Comparison of ENCODE assay signal across 8 cellular contexts in genomic region chr15:80694624-80695098, GRCh38. TPM values are rescaled to one million over a fixed set of nuclear protein-coding genes. Genes with fewer than 3 reads are reported as not detected.
DNase-seq lines count a peak whose midpoint lies in the region; ATAC-seq and TF ChIP-seq lines count a peak whose summit lies in the region.

No MANE protein-coding gene starts in this region.

- H3K36me3 ChIP-seq in KMS-11 (ENCODE audit: insufficient read depth) = no peaks in the 10 kb centered on the region
- H3K36me3 ChIP-seq in osteoblast (ENCODE audit: insufficient read depth, low read length) = no peaks in the 10 kb centered on the region

- H3K27me3 ChIP-seq in KMS-11 (ENCODE audit: insufficient read depth, low read depth) (no peaks in the 10 kb centered on the region), osteoblast (ENCODE audit: insufficient read depth, low read length) (no peaks in the 10 kb centered on the region)

- ATAC-seq in GM21381 (IDR thresholded peaks at IDR 0.05; ENCODE audit: unreplicated experiment) = peak; percentile 45

- peak overlapping the region; percentile 93 for H2AFZ ChIP-seq in KMS-11 (ENCODE audit: low read depth)
- peak overlapping the region; percentile 71 for H2AFZ ChIP-seq in osteoblast (ENCODE audit: low read length)

- H4K20me1 ChIP-seq in KMS-11 (ENCODE audit: insufficient read depth) (no peaks in the 10 kb centered on the region), osteoblast (ENCODE audit: insufficient read depth, low read length) (peaks cover 28% of the 10 kb centered on the region)

- H3K4me1 ChIP-seq in KMS-11 (ENCODE audit: low read depth, poor library complexity, severe bottlenecking) (peaks cover 24% of the 10 kb centered on the region), osteoblast (ENCODE audit: insufficient read depth, low read length) (peaks cover 23% of the 10 kb centered on the region)

- H3K4me3 ChIP-seq in KMS-11 (IDR thresholded peaks at IDR 0.05; ENCODE audit: insufficient read depth, low read depth, low read length) = no peak overlapping the region
- H3K4me3 ChIP-seq in osteoblast (ENCODE audit: insufficient read depth, low read length) = peak overlapping the region; percentile 84

- peaks cover 38% of the 10 kb centered on the region for H3K79me2 ChIP-seq in KMS-11 (ENCODE audit: insufficient read depth, low read depth)
- H3K79me2 ChIP-seq in osteoblast (ENCODE audit: insufficient read depth, low read length) = peaks cover 39% of the 10 kb centered on the region

- DNase-seq in activated T-cell treated with anti-CD3 and anti-CD28 coated beads for 24 hours (ENCODE audit: low read depth) = peak; percentile 16
- DNase-seq in fibroblast of peridontal ligament (ENCODE audit: extremely low read depth) = peak; percentile 52
- DNase-seq in osteoblast (ENCODE audit: insufficient read length, low spot score, missing footprints) = peak; percentile 91
- DNase-seq in kidney glomerular epithelial cell (lab: John Stamatoyannopoulos, UW) = no peak
- DNase-seq in NCI-H187 treated with DMSO at 0.1 percent for 48 hours (lab: John Stamatoyannopoulos, UW) = no peak

- TF ChIP-seq CTCF in C4-2B (conservative IDR thresholded peaks at IDR 0.05) = no peak
- no peak for TF ChIP-seq CTCF in KMS-11 (conservative IDR thresholded peaks at IDR 0.05; ENCODE audit: low read depth, low read length)
- TF ChIP-seq CTCF in osteoblast (IDR thresholded peaks at IDR 0.05; ENCODE audit: extremely low read depth, low read depth, low read length) = no peak

- peak overlapping the region; percentile 77; the same call in 1 of the 2 replicates for H3K9ac ChIP-seq in KMS-11

- peak overlapping the region; percentile 90 for H3K27ac ChIP-seq in C4-2B
- H3K27ac ChIP-seq in KMS-11 = peak overlapping the region; percentile 54
- peak overlapping the region; percentile 39 for H3K27ac ChIP-seq in osteoblast (ENCODE audit: low read depth, low read length)

- no peaks in the 10 kb centered on the region for H3K9me3 ChIP-seq in osteoblast (ENCODE audit: low read depth, low read length)

- H3K4me2 ChIP-seq in KMS-11 (peak overlapping the region; percentile 52), osteoblast (ENCODE audit: insufficient read depth, low read length) (peak overlapping the region; percentile 90)

RNA-seq across cellular contexts. Expression of gene ABHD17C, which starts 0.4 kb away (rescaled TPM):
- 11.5 and 11.6 TPM in 2 replicates for total RNA-seq in osteoblast

Comparison
In these comparisons a context has a peak if more than half of its experiments do, and no peak if none do; other contexts are left out.
1. H3K27ac ChIP-seq: peak in every context shown above with its lines; median percentile 90 in C4-2B; 54 in KMS-11; 39 in osteoblast.
2. DNase-seq: peak in activated T-cell treated with anti-CD3 and anti-CD28 coated beads for 24 hours (single experiment), fibroblast of peridontal ligament (single experiment) and osteoblast (single experiment); none in kidney glomerular epithelial cell (single experiment) and NCI-H187 treated with DMSO at 0.1 percent for 48 hours (single experiment).